ENCODE assay signal across 16 cellular contexts in genomic region chr2:112000399-112001135, GRCh38.
"Had no signal": no experiment of that assay in that cellular context is flagged by ENCODE, and none has a peak within 500 bp of the region (broad histone marks: within the 10 kb centered on the region; RNA-seq: fewer than 3 reads in every experiment).

No MANE protein-coding gene starts in this region.

- H3K27me3 Mint-ChIP-seq: activated CD8-positive, alpha-beta T cell treated with anti-CD3 and anti-CD28 coated beads for 36 hours; activated naive CD8-positive, alpha-beta T cell treated with anti-CD3 and anti-CD28 coated beads, Interleukin-2, amount 50 U/mL, for 24 hours; naive B cell had no signal

- H3K4me3 Mint-ChIP-seq: activated CD8-positive, alpha-beta T cell treated with anti-CD3 and anti-CD28 coated beads for 36 hours; activated naive CD8-positive, alpha-beta T cell treated with anti-CD3 and anti-CD28 coated beads, Interleukin-2, amount 50 U/mL, for 24 hours; activated T-helper 1 cell treated with anti-CD3 and anti-CD28 coated beads, Interleukin-12 subunit alpha, Interleukin-12 subunit beta, Interleukin-2, Interleukin-4 antibody, amounts not matched to agents 30 ng/mL and 10 ng/mL and 1 ng/mL, durations not matched to agents 14 hours and 24 hours and 36 hours; stimulated activated effector memory CD8-positive, alpha-beta T cell treated with anti-CD3 and anti-CD28 coated beads, Interleukin-12 subunit alpha, Interleukin-12 subunit beta, amount 100 ng/mL, for 72 hours had no signal

- DNase-seq: activated CD4-positive, alpha-beta T cell treated with anti-CD3 and anti-CD28 coated beads for 1 hour; activated CD8-positive, alpha-beta T cell treated with anti-CD3 and anti-CD28 coated beads for 36 hours; activated naive CD4-positive, alpha-beta T cell; activated naive CD8-positive, alpha-beta T cell treated with anti-CD3 and anti-CD28 coated beads, Interleukin-2, amount 50 U/mL, for 24 hours; foreskin melanocyte; head of caudate nucleus; left colon; right cardiac atrium had no signal

- H3K9me3 Mint-ChIP-seq: activated CD8-positive, alpha-beta T cell treated with anti-CD3 and anti-CD28 coated beads for 36 hours; activated naive CD8-positive, alpha-beta T cell treated with anti-CD3 and anti-CD28 coated beads, Interleukin-2, amount 50 U/mL, for 24 hours; activated T-helper 1 cell treated with anti-CD3 and anti-CD28 coated beads, Interleukin-12 subunit alpha, Interleukin-12 subunit beta, Interleukin-2, Interleukin-4 antibody, amounts not matched to agents 30 ng/mL and 10 ng/mL and 1 ng/mL, durations not matched to agents 14 hours and 24 hours and 36 hours; naive B cell; stimulated activated effector memory CD8-positive, alpha-beta T cell treated with anti-CD3 and anti-CD28 coated beads, Interleukin-12 subunit alpha, Interleukin-12 subunit beta, amount 100 ng/mL, for 72 hours had no signal

- H3K4me1 Mint-ChIP-seq: stimulated activated effector memory CD8-positive, alpha-beta T cell treated with anti-CD3 and anti-CD28 coated beads, Interleukin-12 subunit alpha, Interleukin-12 subunit beta, amount 100 ng/mL, for 72 hours had no signal

- H3K36me3 Mint-ChIP-seq: naive B cell; stimulated activated effector memory CD8-positive, alpha-beta T cell treated with anti-CD3 and anti-CD28 coated beads, Interleukin-12 subunit alpha, Interleukin-12 subunit beta, amount 100 ng/mL, for 72 hours had no signal

- FAIRE-seq: bronchial epithelial cell had no signal

- H3K27ac Mint-ChIP-seq: activated CD8-positive, alpha-beta T cell treated with anti-CD3 and anti-CD28 coated beads for 36 hours; activated naive CD8-positive, alpha-beta T cell treated with anti-CD3 and anti-CD28 coated beads, Interleukin-2, amount 50 U/mL, for 24 hours; activated T-helper 1 cell treated with anti-CD3 and anti-CD28 coated beads, Interleukin-12 subunit alpha, Interleukin-12 subunit beta, Interleukin-2, Interleukin-4 antibody, amounts not matched to agents 30 ng/mL and 10 ng/mL and 1 ng/mL, durations not matched to agents 14 hours and 24 hours and 36 hours; stimulated activated effector memory CD8-positive, alpha-beta T cell treated with anti-CD3 and anti-CD28 coated beads, Interleukin-12 subunit alpha, Interleukin-12 subunit beta, amount 100 ng/mL, for 72 hours had no signal

- ATAC-seq: activated CD8-positive, alpha-beta T cell treated with anti-CD3 and anti-CD28 coated beads for 36 hours; activated naive CD8-positive, alpha-beta T cell treated with anti-CD3 and anti-CD28 coated beads, Interleukin-2, amount 50 U/mL, for 24 hours; left colon; stimulated activated effector memory CD8-positive, alpha-beta T cell treated with anti-CD3 and anti-CD28 coated beads, Interleukin-12 subunit alpha, Interleukin-12 subunit beta, amount 100 ng/mL, for 72 hours had no signal

- H3K4me1 ChIP-seq: ascending aorta had no signal

- H3K27ac ChIP-seq: tibial nerve had no signal

- H3K4me2 ChIP-seq: smooth muscle cell had no signal

- H3K27me3 ChIP-seq: ascending aorta, tibial nerve had no signal

- H3K9me3 ChIP-seq: ascending aorta, tibial nerve had no signal

- H3K4me3 ChIP-seq: ascending aorta, lung, smooth muscle cell, tibial nerve had no signal
